1 cellular context compared by ENCODE assay signal in genomic region chr1:206635080-206635982, GRCh38.
TF ChIP-seq lines count a peak whose summit lies in the region.

Gene DYRK3 (plus strand): TSS chr1:206635536. CDS start chr1:206635704, 168 bp downstream.

TF ChIP-seq in K562, 482 proteins besides CTCF, POLR2A, EP300 and RAD21 (continued from another document and continues in another):
- TF ChIP-seq, protein P1, sequence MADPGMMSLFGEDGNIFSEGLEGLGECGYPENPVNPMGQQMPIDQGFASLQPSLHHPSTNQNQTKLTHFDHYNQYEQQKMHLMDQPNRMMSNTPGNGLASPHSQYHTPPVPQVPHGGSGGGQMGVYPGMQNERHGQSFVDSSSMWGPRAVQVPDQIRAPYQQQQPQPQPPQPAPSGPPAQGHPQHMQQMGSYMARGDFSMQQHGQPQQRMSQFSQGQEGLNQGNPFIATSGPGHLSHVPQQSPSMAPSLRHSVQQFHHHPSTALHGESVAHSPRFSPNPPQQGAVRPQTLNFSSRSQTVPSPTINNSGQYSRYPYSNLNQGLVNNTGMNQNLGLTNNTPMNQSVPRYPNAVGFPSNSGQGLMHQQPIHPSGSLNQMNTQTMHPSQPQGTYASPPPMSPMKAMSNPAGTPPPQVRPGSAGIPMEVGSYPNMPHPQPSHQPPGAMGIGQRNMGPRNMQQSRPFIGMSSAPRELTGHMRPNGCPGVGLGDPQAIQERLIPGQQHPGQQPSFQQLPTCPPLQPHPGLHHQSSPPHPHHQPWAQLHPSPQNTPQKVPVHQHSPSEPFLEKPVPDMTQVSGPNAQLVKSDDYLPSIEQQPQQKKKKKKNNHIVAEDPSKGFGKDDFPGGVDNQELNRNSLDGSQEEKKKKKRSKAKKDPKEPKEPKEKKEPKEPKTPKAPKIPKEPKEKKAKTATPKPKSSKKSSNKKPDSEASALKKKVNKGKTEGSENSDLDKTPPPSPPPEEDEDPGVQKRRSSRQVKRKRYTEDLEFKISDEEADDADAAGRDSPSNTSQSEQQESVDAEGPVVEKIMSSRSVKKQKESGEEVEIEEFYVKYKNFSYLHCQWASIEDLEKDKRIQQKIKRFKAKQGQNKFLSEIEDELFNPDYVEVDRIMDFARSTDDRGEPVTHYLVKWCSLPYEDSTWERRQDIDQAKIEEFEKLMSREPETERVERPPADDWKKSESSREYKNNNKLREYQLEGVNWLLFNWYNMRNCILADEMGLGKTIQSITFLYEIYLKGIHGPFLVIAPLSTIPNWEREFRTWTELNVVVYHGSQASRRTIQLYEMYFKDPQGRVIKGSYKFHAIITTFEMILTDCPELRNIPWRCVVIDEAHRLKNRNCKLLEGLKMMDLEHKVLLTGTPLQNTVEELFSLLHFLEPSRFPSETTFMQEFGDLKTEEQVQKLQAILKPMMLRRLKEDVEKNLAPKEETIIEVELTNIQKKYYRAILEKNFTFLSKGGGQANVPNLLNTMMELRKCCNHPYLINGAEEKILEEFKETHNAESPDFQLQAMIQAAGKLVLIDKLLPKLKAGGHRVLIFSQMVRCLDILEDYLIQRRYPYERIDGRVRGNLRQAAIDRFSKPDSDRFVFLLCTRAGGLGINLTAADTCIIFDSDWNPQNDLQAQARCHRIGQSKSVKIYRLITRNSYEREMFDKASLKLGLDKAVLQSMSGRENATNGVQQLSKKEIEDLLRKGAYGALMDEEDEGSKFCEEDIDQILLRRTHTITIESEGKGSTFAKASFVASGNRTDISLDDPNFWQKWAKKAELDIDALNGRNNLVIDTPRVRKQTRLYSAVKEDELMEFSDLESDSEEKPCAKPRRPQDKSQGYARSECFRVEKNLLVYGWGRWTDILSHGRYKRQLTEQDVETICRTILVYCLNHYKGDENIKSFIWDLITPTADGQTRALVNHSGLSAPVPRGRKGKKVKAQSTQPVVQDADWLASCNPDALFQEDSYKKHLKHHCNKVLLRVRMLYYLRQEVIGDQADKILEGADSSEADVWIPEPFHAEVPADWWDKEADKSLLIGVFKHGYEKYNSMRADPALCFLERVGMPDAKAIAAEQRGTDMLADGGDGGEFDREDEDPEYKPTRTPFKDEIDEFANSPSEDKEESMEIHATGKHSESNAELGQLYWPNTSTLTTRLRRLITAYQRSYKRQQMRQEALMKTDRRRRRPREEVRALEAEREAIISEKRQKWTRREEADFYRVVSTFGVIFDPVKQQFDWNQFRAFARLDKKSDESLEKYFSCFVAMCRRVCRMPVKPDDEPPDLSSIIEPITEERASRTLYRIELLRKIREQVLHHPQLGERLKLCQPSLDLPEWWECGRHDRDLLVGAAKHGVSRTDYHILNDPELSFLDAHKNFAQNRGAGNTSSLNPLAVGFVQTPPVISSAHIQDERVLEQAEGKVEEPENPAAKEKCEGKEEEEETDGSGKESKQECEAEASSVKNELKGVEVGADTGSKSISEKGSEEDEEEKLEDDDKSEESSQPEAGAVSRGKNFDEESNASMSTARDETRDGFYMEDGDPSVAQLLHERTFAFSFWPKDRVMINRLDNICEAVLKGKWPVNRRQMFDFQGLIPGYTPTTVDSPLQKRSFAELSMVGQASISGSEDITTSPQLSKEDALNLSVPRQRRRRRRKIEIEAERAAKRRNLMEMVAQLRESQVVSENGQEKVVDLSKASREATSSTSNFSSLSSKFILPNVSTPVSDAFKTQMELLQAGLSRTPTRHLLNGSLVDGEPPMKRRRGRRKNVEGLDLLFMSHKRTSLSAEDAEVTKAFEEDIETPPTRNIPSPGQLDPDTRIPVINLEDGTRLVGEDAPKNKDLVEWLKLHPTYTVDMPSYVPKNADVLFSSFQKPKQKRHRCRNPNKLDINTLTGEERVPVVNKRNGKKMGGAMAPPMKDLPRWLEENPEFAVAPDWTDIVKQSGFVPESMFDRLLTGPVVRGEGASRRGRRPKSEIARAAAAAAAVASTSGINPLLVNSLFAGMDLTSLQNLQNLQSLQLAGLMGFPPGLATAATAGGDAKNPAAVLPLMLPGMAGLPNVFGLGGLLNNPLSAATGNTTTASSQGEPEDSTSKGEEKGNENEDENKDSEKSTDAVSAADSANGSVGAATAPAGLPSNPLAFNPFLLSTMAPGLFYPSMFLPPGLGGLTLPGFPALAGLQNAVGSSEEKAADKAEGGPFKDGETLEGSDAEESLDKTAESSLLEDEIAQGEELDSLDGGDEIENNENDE (IDR thresholded peaks at IDR 0.05; ENCODE audit: low read depth, low read length): no peak
- TF ChIP-seq ZBTB7A (IDR thresholded peaks at IDR 0.05; ENCODE audit: borderline replicate concordance, control insufficient read depth, low read depth, low read length): peak; percentile 80; the same call in 1 of the 2 replicates
- no peak for TF ChIP-seq NFATC3 (IDR thresholded peaks at IDR 0.05)
- TF ChIP-seq TAL1 (IDR thresholded peaks at IDR 0.05): no peak
- TF ChIP-seq ZNF3 (CRISPR knock-in tag; IDR thresholded peaks at IDR 0.05): no peak
- TF ChIP-seq CUX1 (CRISPR knock-in tag; IDR thresholded peaks at IDR 0.05): no peak
- TF ChIP-seq ZNF408 (CRISPR knock-in tag; IDR thresholded peaks at IDR 0.05; ENCODE audit: low read depth): no peak
- no peak for TF ChIP-seq SAFB2 (IDR thresholded peaks at IDR 0.05; ENCODE audit: borderline replicate concordance, low read depth, low read length, severe bottlenecking)
- no peak for TF ChIP-seq RBM15 (IDR thresholded peaks at IDR 0.05; ENCODE audit: insufficient read depth, low read length)
- TF ChIP-seq MCM5 (IDR thresholded peaks at IDR 0.05; ENCODE audit: low read depth): no peak
- TF ChIP-seq, protein P2, sequence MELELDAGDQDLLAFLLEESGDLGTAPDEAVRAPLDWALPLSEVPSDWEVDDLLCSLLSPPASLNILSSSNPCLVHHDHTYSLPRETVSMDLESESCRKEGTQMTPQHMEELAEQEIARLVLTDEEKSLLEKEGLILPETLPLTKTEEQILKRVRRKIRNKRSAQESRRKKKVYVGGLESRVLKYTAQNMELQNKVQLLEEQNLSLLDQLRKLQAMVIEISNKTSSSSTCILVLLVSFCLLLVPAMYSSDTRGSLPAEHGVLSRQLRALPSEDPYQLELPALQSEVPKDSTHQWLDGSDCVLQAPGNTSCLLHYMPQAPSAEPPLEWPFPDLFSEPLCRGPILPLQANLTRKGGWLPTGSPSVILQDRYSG (tag; conservative IDR thresholded peaks at IDR 0.05; ENCODE audit: low read depth): no peak
- TF ChIP-seq ZBTB17 (CRISPR knock-in tag; IDR thresholded peaks at IDR 0.05): 0 out of 2 replicates have a peak, but pooled peaks have one; percentile 29
- TF ChIP-seq, protein P3, sequence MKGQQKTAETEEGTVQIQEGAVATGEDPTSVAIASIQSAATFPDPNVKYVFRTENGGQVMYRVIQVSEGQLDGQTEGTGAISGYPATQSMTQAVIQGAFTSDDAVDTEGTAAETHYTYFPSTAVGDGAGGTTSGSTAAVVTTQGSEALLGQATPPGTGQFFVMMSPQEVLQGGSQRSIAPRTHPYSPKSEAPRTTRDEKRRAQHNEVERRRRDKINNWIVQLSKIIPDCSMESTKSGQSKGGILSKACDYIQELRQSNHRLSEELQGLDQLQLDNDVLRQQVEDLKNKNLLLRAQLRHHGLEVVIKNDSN (CRISPR knock-in tag; IDR thresholded peaks at IDR 0.05): peak; percentile 80
- TF ChIP-seq ZKSCAN3 (CRISPR knock-in tag; IDR thresholded peaks at IDR 0.05): no peak
- TF ChIP-seq ZC3H11A (IDR thresholded peaks at IDR 0.05; ENCODE audit: low read depth, low read length): no peak
- TF ChIP-seq, protein P4, sequence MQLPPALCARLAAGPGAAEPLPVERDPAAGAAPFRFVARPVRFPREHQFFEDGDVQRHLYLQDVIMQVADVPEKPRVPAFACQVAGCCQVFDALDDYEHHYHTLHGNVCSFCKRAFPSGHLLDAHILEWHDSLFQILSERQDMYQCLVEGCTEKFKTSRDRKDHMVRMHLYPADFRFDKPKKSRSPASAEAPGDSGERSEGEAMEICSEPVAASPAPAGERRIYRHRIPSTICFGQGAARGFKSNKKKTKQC (CRISPR knock-in tag; IDR thresholded peaks at IDR 0.05): peak; percentile 78
- TF ChIP-seq, protein P5, sequence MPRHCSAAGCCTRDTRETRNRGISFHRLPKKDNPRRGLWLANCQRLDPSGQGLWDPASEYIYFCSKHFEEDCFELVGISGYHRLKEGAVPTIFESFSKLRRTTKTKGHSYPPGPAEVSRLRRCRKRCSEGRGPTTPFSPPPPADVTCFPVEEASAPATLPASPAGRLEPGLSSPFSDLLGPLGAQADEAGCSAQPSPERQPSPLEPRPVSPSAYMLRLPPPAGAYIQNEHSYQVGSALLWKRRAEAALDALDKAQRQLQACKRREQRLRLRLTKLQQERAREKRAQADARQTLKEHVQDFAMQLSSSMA (CRISPR knock-in tag; IDR thresholded peaks at IDR 0.05): no peak
- peak; percentile 84; the same call in 1 of the 2 replicates for TF ChIP-seq JUN (IDR thresholded peaks at IDR 0.05; ENCODE audit: borderline replicate concordance, low read depth, low read length)
- TF ChIP-seq JUN (CRISPR knock-in tag; IDR thresholded peaks at IDR 0.05; ENCODE audit: borderline replicate concordance): peak; percentile 74; the same call in 1 of the 2 replicates
- no peak for TF ChIP-seq ZNF77 (CRISPR knock-in tag; IDR thresholded peaks at IDR 0.05)
- no peak for TF ChIP-seq RUNX1 (IDR thresholded peaks at IDR 0.05; ENCODE audit: low read depth)
- TF ChIP-seq MXI1 (IDR thresholded peaks at IDR 0.05; ENCODE audit: low read depth, low read length): peak; percentile 95
- 0 out of 2 replicates have a peak, but pooled peaks have one; percentile 45 for TF ChIP-seq GABPA (tag; conservative IDR thresholded peaks at IDR 0.05; ENCODE audit: low read depth)
- no peak for TF ChIP-seq OTX1 (CRISPR knock-in tag; IDR thresholded peaks at IDR 0.05)
- TF ChIP-seq MLX (CRISPR knock-in tag; conservative IDR thresholded peaks at IDR 0.05): peak; percentile 49 to 75; a peak in 1 of 4 replicates
